ENCODE assay signal across 9 cellular contexts in genomic region chr6:134318396-134319281, GRCh38. TPM values are rescaled to one million over a fixed set of nuclear protein-coding genes. Genes with fewer than 3 reads are reported as not detected.
A peak's percentile ranks its signal among the peaks of the same experiment; 100 is the strongest.
DNase-seq lines count a peak whose midpoint lies in the region; ATAC-seq, FAIRE-seq and TF ChIP-seq lines count a peak whose summit lies in the region.
"Had no signal": no experiment of that assay in that cellular context is flagged by ENCODE, and none has a peak within 500 bp of the region (broad histone marks: within the 10 kb centered on the region; RNA-seq: fewer than 3 reads in every experiment).

No MANE protein-coding gene starts in this region.

- ATAC-seq in Right ventricle myocardium inferior: no peak
- ATAC-seq in upper lobe of left lung (ENCODE audit: low FRiP score in 2 of 2): no peak

- dilution Hi-C loops in keratinocyte (cut with MboI; ENCODE audit: extremely low pct_ligation_motif_present, low sequenced_read_pairs): no loop called here

- no peaks in the 10 kb centered on the region for H3K9me1 ChIP-seq in keratinocyte (ENCODE audit: control insufficient read depth, extremely low read depth, insufficient read depth, low read length)

- no peak for FAIRE-seq in keratinocyte (lab: Jason Lieb, UNC)

- H3K27me3 ChIP-seq in right atrium auricular region (no peaks in the 10 kb centered on the region), keratinocyte (ENCODE audit: control insufficient read depth, extremely low read depth, insufficient read depth, low read length) (no peaks in the 10 kb centered on the region), upper lobe of left lung (peaks cover 0 to 3% (median 0%) of the 10 kb centered on the region in 4 donors), tibial artery (no peaks in the 10 kb centered on the region)

- 55 to 64% methylated on average over 5 of the region's 5 CpGs for WGBS in upper lobe of left lung, 2 donors

- no peaks in the 10 kb centered on the region for H4K20me1 ChIP-seq in keratinocyte (ENCODE audit: control insufficient read depth, extremely low read depth, insufficient read depth, low read length)

- TF ChIP-seq CTCF in right atrium auricular region (IDR thresholded peaks at IDR 0.05) (no peak), keratinocyte (optimal IDR thresholded peaks at IDR 0.05 in 1 of 3, IDR thresholded peaks at IDR 0.05 in 1 of 3, conservative IDR thresholded peaks at IDR 0.05 in 1 of 3; ENCODE audit: extremely low read depth in 1 of 3, insufficient read depth in 2 of 3, low read length in 3 of 3) (no peak), upper lobe of left lung (IDR thresholded peaks at IDR 0.05) (no peak), tibial artery (IDR thresholded peaks at IDR 0.05) (no peak)

- H3K9ac ChIP-seq in keratinocyte (ENCODE audit: control insufficient read depth, extremely low read depth, insufficient read depth, low read length): no peak overlapping the region

- DNase-seq in right atrium auricular region (ENCODE audit: low spot score) (no peak), Right ventricle myocardium inferior (ENCODE audit: missing footprints) (no peak), keratinocyte (ENCODE audit: low read depth, low spot score) (no peak), upper lobe of left lung (no peak), CD1c-positive myeloid dendritic cell (ENCODE audit: extremely low spot score) (no peak), tibial artery (no peak), retina (no peak)

- H3K4me3 ChIP-seq in right atrium auricular region: peak overlapping the region; percentile 32 to 60
- peak overlapping the region in 1 of 3 experiments; percentile 79 for H3K4me3 ChIP-seq in keratinocyte (ENCODE audit: control insufficient read depth in 2 of 3, extremely low read depth in 1 of 3, insufficient read depth in 2 of 3, low read depth in 1 of 3, low read length in 3 of 3)
- H3K4me3 ChIP-seq in upper lobe of left lung: peak overlapping the region in 2 of 4 donors; percentile 40 to 57
- H3K4me3 ChIP-seq in tibial artery: no peak overlapping the region

- no peak for TF ChIP-seq EP300 in upper lobe of left lung (IDR thresholded peaks at IDR 0.05)

- H3K36me3 ChIP-seq in right atrium auricular region (no peaks in the 10 kb centered on the region), keratinocyte (ENCODE audit: control insufficient read depth in 2 of 2, extremely low read depth in 1 of 2, insufficient read depth in 2 of 2, low read length in 2 of 2) (no peaks in the 10 kb centered on the region), upper lobe of left lung (no peaks in the 10 kb centered on the region), tibial artery (no peaks in the 10 kb centered on the region)

- H3K79me2 ChIP-seq in keratinocyte (ENCODE audit: control insufficient read depth, insufficient read depth, low read length): no peaks in the 10 kb centered on the region

- TF ChIP-seq POLR2A in upper lobe of left lung (IDR thresholded peaks at IDR 0.05): no peak

- H3K27ac ChIP-seq in right atrium auricular region (no peak overlapping the region), angular gyrus (ENCODE audit: low read depth, low read length) (peak overlapping the region; percentile 94), keratinocyte (ENCODE audit: control insufficient read depth, insufficient read depth, low read length) (no peak overlapping the region), upper lobe of left lung (peak overlapping the region in 3 of 4 donors; percentile 1 to 67 (median 12)), tibial artery (no peak overlapping the region)
- H3K27ac ChIP-seq: SK-N-MC had no signal

- peak overlapping the region; percentile 90 for H3K4me2 ChIP-seq in keratinocyte (ENCODE audit: control insufficient read depth, extremely low read depth, insufficient read depth, low read depth, low read length)

- no peak overlapping the region for H2AFZ ChIP-seq in keratinocyte (ENCODE audit: control insufficient read depth, low read length)

- H3K9me3 ChIP-seq in right atrium auricular region (no peaks in the 10 kb centered on the region), keratinocyte (ENCODE audit: control insufficient read depth, low read depth, low read length) (no peaks in the 10 kb centered on the region), upper lobe of left lung (no peaks in the 10 kb centered on the region), tibial artery (no peaks in the 10 kb centered on the region)

- intact Hi-C loops in Right ventricle myocardium inferior (cut with DNase I) (loop anchor here (10.0 kb wide), 1 partner anchor 134 kb away; no protein-coding TSS in a partner anchor), tibial artery (cut with DNase I; ENCODE audit: low total_unique reads) (no loop called here)

- H3K4me1 ChIP-seq in right atrium auricular region (peaks cover 0 to 16% of the 10 kb centered on the region in 2 donors), keratinocyte (ENCODE audit: control insufficient read depth, extremely low read depth, insufficient read depth, low read length) (peaks cover 5% of the 10 kb centered on the region), upper lobe of left lung (peaks cover 4 to 17% (median 10%) of the 10 kb centered on the region in 4 donors), tibial artery (peaks cover 0 to 20% (median 9%) of the 10 kb centered on the region in 4 donors)

RNA-seq across cellular contexts. Expression of gene SGK1, which starts 0.7 kb away (rescaled TPM):
- total RNA-seq in right atrium auricular region (100 to 1,000 TPM; 151 to 155 TPM), Right ventricle myocardium inferior (28.1 TPM), upper lobe of left lung (100 to 1,000 TPM; 118 to 426 (median 199) TPM)
- 102 to 156 TPM (median 129 TPM) in 3 replicates for polyA plus RNA-seq in keratinocyte
- polyA plus RNA-seq in keratinocyte (2011; ENCODE audit: low read depth): 129 TPM
- 106 and 112 TPM in 2 replicates for polyA plus RNA-seq in keratinocyte (2011; cell fraction: cytosol; rRNA removed)
- 763 and 811 TPM in 2 replicates for polyA plus RNA-seq in keratinocyte (2011; cell fraction: nucleus; rRNA removed)
- 81.1 and 85.4 TPM in 2 replicates for polyA plus RNA-seq in keratinocyte (2012; ENCODE audit: low replicate concordance)
- 123 to 165 TPM (median 129 TPM) in 3 replicates for polyA minus RNA-seq in keratinocyte
- 52.0 TPM for polyA minus RNA-seq in keratinocyte (2011; cell fraction: cytosol; rRNA and poly(A)+ RNA removed)
- 284 and 442 TPM in 2 replicates for polyA minus RNA-seq in keratinocyte (2011; cell fraction: nucleus; rRNA and poly(A)+ RNA removed)

Comparison
In these comparisons a context has a peak if more than half of its experiments do, and no peak if none do; other contexts are left out.
1. H3K27ac ChIP-seq: peak in angular gyrus (single experiment) and upper lobe of left lung (3 of 4); none in right atrium auricular region (0 of 2), keratinocyte (single experiment) and tibial artery (0 of 2).
2. H3K4me3 ChIP-seq: peak in right atrium auricular region (2 of 2); none in tibial artery (0 of 2).